In genomic region chr19:19670070-19670551, GRCh38 we compare ENCODE assay signal across 9 cellular contexts. TPM values are rescaled to one million over a fixed set of nuclear protein-coding genes. Genes with fewer than 3 reads are reported as not detected.
DNase-seq lines count a peak whose midpoint lies in the region; ATAC-seq and TF ChIP-seq lines count a peak whose summit lies in the region.
"Had no signal": no experiment of that assay in that cellular context is flagged by ENCODE, and none has a peak within 500 bp of the region (broad histone marks: within the 10 kb centered on the region; RNA-seq: fewer than 3 reads in every experiment).

No MANE protein-coding gene starts in this region.

- intact Hi-C loops in ovary (cut with DNase I) = no loop called here

- TF ChIP-seq EP300 in suprapubic skin (IDR thresholded peaks at IDR 0.05) = no peak
- no peak for TF ChIP-seq EP300 in ovary (IDR thresholded peaks at IDR 0.05)

- H3K4me3 ChIP-seq in iPS-15b (ENCODE audit: low read depth, low read length) = peak overlapping the region; percentile 89
- peak overlapping the region; percentile 76 for H3K4me3 ChIP-seq in suprapubic skin
- no peak overlapping the region for H3K4me3 ChIP-seq in ovary

- H3K9ac ChIP-seq in iPS-15b (ENCODE audit: low read depth, low read length) = peak overlapping the region; percentile 87

- peak overlapping the region; percentile 86 for H3K4me3 Mint-ChIP-seq in activated T-cell treated with anti-CD3 and anti-CD28 coated beads, Interleukin-2, amount 50 U/mL, for 24 hours
- peak overlapping the region; percentile 91 to 92 for H3K4me3 Mint-ChIP-seq in activated T-cell treated with anti-CD3 and anti-CD28 coated beads, Interleukin-2, amount 50 U/mL, for 72 hours

- peak overlapping the region; percentile 90 for H3K27ac Mint-ChIP-seq in activated T-cell treated with anti-CD3 and anti-CD28 coated beads, Interleukin-2, amount 50 U/mL, for 24 hours
- H3K27ac Mint-ChIP-seq in activated T-cell treated with anti-CD3 and anti-CD28 coated beads, Interleukin-2, amount 50 U/mL, for 72 hours = peak overlapping the region; percentile 90

- peaks cover 42% of the 10 kb centered on the region for H3K4me1 Mint-ChIP-seq in activated T-cell treated with anti-CD3 and anti-CD28 coated beads, Interleukin-2, amount 50 U/mL, for 24 hours (ENCODE audit: low read depth)
- H3K4me1 Mint-ChIP-seq in activated T-cell treated with anti-CD3 and anti-CD28 coated beads, Interleukin-2, amount 50 U/mL, for 72 hours (ENCODE audit: low read depth) = peaks cover 42% of the 10 kb centered on the region

- WGBS in suprapubic skin = 68% methylated on average over 10 of the region's 10 CpGs
- 72 to 76% (median 74%) methylated on average over 10 of the region's 10 CpGs for WGBS in ovary, 3 donors

- H3K9me3 ChIP-seq in iPS-15b (ENCODE audit: control insufficient read depth, insufficient read depth, low read length) (no peaks in the 10 kb centered on the region), suprapubic skin (no peaks in the 10 kb centered on the region), ovary (no peaks in the 10 kb centered on the region)

- no peaks in the 10 kb centered on the region for H3K4me1 ChIP-seq in iPS-15b (ENCODE audit: control insufficient read depth, insufficient read depth, low read length)
- peaks cover 19% of the 10 kb centered on the region for H3K4me1 ChIP-seq in suprapubic skin
- peaks cover 6% of the 10 kb centered on the region for H3K4me1 ChIP-seq in ovary (ENCODE audit: insufficient read depth)

- H3K27ac ChIP-seq in suprapubic skin (no peak overlapping the region), ovary (no peak overlapping the region)

- no peaks in the 10 kb centered on the region for H3K27me3 Mint-ChIP-seq in activated T-cell treated with anti-CD3 and anti-CD28 coated beads, Interleukin-2, amount 50 U/mL, for 24 hours
- no peaks in the 10 kb centered on the region for H3K27me3 Mint-ChIP-seq in activated T-cell treated with anti-CD3 and anti-CD28 coated beads, Interleukin-2, amount 50 U/mL, for 72 hours (ENCODE audit: low read depth)

- TF ChIP-seq CTCF in suprapubic skin (IDR thresholded peaks at IDR 0.05) (no peak), ovary (IDR thresholded peaks at IDR 0.05) (no peak)

- ATAC-seq in activated T-cell treated with anti-CD3 and anti-CD28 coated beads, Interleukin-2, amount 50 U/mL, for 72 hours (replicated peaks in 1 of 2) = no peak

- peaks cover 72% of the 10 kb centered on the region for H3K36me3 Mint-ChIP-seq in activated T-cell treated with anti-CD3 and anti-CD28 coated beads, Interleukin-2, amount 50 U/mL, for 24 hours (ENCODE audit: low read depth)
- peaks cover 21 to 54% of the 10 kb centered on the region in 2 donors for H3K36me3 Mint-ChIP-seq in activated T-cell treated with anti-CD3 and anti-CD28 coated beads, Interleukin-2, amount 50 U/mL, for 72 hours (ENCODE audit: insufficient read depth in 2 of 2)

- no peak for TF ChIP-seq POLR2A in suprapubic skin (IDR thresholded peaks at IDR 0.05)
- no peak for TF ChIP-seq POLR2A in ovary (IDR thresholded peaks at IDR 0.05)

- H3K9me3 Mint-ChIP-seq in activated T-cell treated with anti-CD3 and anti-CD28 coated beads, Interleukin-2, amount 50 U/mL, for 24 hours = peaks cover 12% of the 10 kb centered on the region
- no peaks in the 10 kb centered on the region for H3K9me3 Mint-ChIP-seq in activated T-cell treated with anti-CD3 and anti-CD28 coated beads, Interleukin-2, amount 50 U/mL, for 72 hours

- peak; percentile 31 for DNase-seq in activated T-cell treated with anti-CD3 and anti-CD28 coated beads, Interleukin-2, amount 50 U/mL, for 24 hours
- DNase-seq in activated T-cell treated with anti-CD3 and anti-CD28 coated beads for 4 hours (no peak), suprapubic skin (ENCODE audit: low spot score in 2 of 2) (no peak), ovary (no peak), NCI-H446 (lab: John Stamatoyannopoulos, UW) (no peak), medulla oblongata (ENCODE audit: extremely low spot score) (no peak)
- DNase-seq in activated T-cell treated with anti-CD3 and anti-CD28 coated beads, Interleukin-2, amount 50 U/mL, for 72 hours = no peak
- DNase-seq: AML-193 had no signal

- H3K27me3 ChIP-seq in iPS-15b (ENCODE audit: control insufficient read depth, insufficient read depth, low read length) (no peaks in the 10 kb centered on the region), suprapubic skin (no peaks in the 10 kb centered on the region), ovary (no peaks in the 10 kb centered on the region)

- peaks cover 4% of the 10 kb centered on the region for H3K36me3 ChIP-seq in iPS-15b (ENCODE audit: control insufficient read depth, insufficient read depth, low read length)
- H3K36me3 ChIP-seq in suprapubic skin = peaks cover 24% of the 10 kb centered on the region
- no peaks in the 10 kb centered on the region for H3K36me3 ChIP-seq in ovary

RNA-seq across cellular contexts. Expression of gene ZNF101, which starts 1.5 kb away (rescaled TPM):
- total RNA-seq in activated T-cell treated with anti-CD3 and anti-CD28 coated beads, Interleukin-2, amount 50 U/mL, for 72 hours = 10 to 100 TPM; 67.1 to 77.2 TPM
- total RNA-seq in suprapubic skin (10 to 100 TPM in 1 of 4 donors, 1 to 10 TPM in 3; 7.2 to 13.6 (median 7.8) TPM), ovary (10 to 100 TPM in 1 of 7 donors, 1 to 10 TPM in 6; 2.9 to 12.6 (median 5.6) TPM)
- polyA plus RNA-seq in ovary = 10 to 100 TPM in 1 of 2 donors, 1 to 10 TPM in 1; 4.2 to 10.4 TPM

RNA-seq across cellular contexts. Expression of gene ATP13A1, which starts 6.6 kb away (rescaled TPM):
- 10 to 100 TPM; 48.8 to 65.4 TPM for total RNA-seq in activated T-cell treated with anti-CD3 and anti-CD28 coated beads, Interleukin-2, amount 50 U/mL, for 72 hours
- total RNA-seq in suprapubic skin (100 to 1,000 TPM in 3 of 4 donors, 10 to 100 TPM in 1; 90.5 to 196 (median 171) TPM), ovary (100 to 1,000 TPM in 2 of 7 donors, 10 to 100 TPM in 5; 46.7 to 407 (median 67.7) TPM)
- polyA plus RNA-seq in ovary = 10 to 100 TPM; 24.9 to 40.9 TPM

RNA-seq across cellular contexts. Expression of gene GMIP, which starts 26.7 kb away (rescaled TPM):
- 10 to 100 TPM; 96.4 to 99.8 TPM for total RNA-seq in activated T-cell treated with anti-CD3 and anti-CD28 coated beads, Interleukin-2, amount 50 U/mL, for 72 hours
- total RNA-seq in suprapubic skin (10 to 100 TPM; 10.1 to 14.4 (median 13.4) TPM), ovary (1 to 10 TPM; 3.9 to 6.9 (median 5.2) TPM)
- 1 to 10 TPM; 3.3 to 3.8 TPM for polyA plus RNA-seq in ovary

RNA-seq across cellular contexts. Expression of gene LPAR2, which starts 42.1 kb away (rescaled TPM):
- total RNA-seq in activated T-cell treated with anti-CD3 and anti-CD28 coated beads, Interleukin-2, amount 50 U/mL, for 72 hours = 10 to 100 TPM; 72.8 to 82.2 TPM
- total RNA-seq in suprapubic skin (10 to 100 TPM; 27.4 to 36.2 (median 32.6) TPM), ovary (10 to 100 TPM in 1 of 7 donors, 1 to 10 TPM in 6; 4.5 to 17.0 (median 7.3) TPM)
- polyA plus RNA-seq in ovary = 1 to 10 TPM; 3.2 to 7.9 TPM

RNA-seq across cellular contexts. Expression of gene PBX4, which starts 51.6 kb away (rescaled TPM):
- total RNA-seq in activated T-cell treated with anti-CD3 and anti-CD28 coated beads, Interleukin-2, amount 50 U/mL, for 72 hours = 10 to 100 TPM; 28.3 to 56.8 TPM
- total RNA-seq in suprapubic skin (10 to 100 TPM in 1 of 4 donors, 1 to 10 TPM in 3; 3.3 to 14.9 (median 4.8) TPM), ovary (1 to 10 TPM; 1.9 to 4.4 (median 3.2) TPM)
- 1 to 10 TPM in 1 of 2 donors, under 1 TPM in 1; 0.73 to 4.1 TPM for polyA plus RNA-seq in ovary

Comparison
In these comparisons a context has a peak if more than half of its experiments do, and no peak if none do; other contexts are left out.
1. RNA of gene ZNF101, which starts 1.5 kb away (total RNA-seq): 67.1 to 77.2 TPM in activated T-cell treated with anti-CD3 and anti-CD28 coated beads, Interleukin-2, amount 50 U/mL, for 72 hours; 7.2 to 13.6 TPM in suprapubic skin and 2.9 to 12.6 TPM in ovary; every median in the first group is over 4 times any median in the second.
2. RNA of gene GMIP, which starts 26.7 kb away (total RNA-seq): 96.4 to 99.8 TPM in activated T-cell treated with anti-CD3 and anti-CD28 coated beads, Interleukin-2, amount 50 U/mL, for 72 hours; 10.1 to 14.4 TPM in suprapubic skin and 3.9 to 6.9 TPM in ovary; every median in the first group is over 4 times any median in the second.